In genomic region chr20:47338131-47338628, GRCh38 we compare ENCODE assay signal across 17 cellular contexts. TPM values are rescaled to one million over a fixed set of nuclear protein-coding genes. Genes with fewer than 3 reads are reported as not detected.
DNase-seq lines count a peak whose midpoint lies in the region; ATAC-seq, FAIRE-seq and TF ChIP-seq lines count a peak whose summit lies in the region.
"Had no signal": no experiment of that assay in that cellular context is flagged by ENCODE, and none has a peak within 500 bp of the region (broad histone marks: within the 10 kb centered on the region; RNA-seq: fewer than 3 reads in every experiment).

No MANE protein-coding gene starts in this region.

- H4K20me1 ChIP-seq in OCI-LY1 (ENCODE audit: insufficient read depth, low read length) (no peaks in the 10 kb centered on the region), HepG2 (ENCODE audit: insufficient read depth, low read length) (peaks cover 89% of the 10 kb centered on the region)

- POLR2A ChIA-PET in HepG2 (lab: Yijun Ruan, JAX), result interaction anchor here (0.9 to 23.7 kb wide), 4 partner anchors 9 to 20 kb away, joined by 3 to 624 read pairs (median 5); partner anchors contain the start of gene ZMYND8

- TF ChIP-seq EP300 in esophagus muscularis mucosa (IDR thresholded peaks at IDR 0.05) (no peak), HepG2 (IDR thresholded peaks at IDR 0.05; ENCODE audit: low read depth in 2 of 2, low read length in 2 of 2) (no peak), HepG2 (CRISPR knock-in tag; IDR thresholded peaks at IDR 0.05; ENCODE audit: borderline replicate concordance) (no peak)

- TSS peak; percentile 13 for BruUV-seq in HepG2 (replicated peaks; lab: Mats Ljungman, UMichigan)

- H2AFZ ChIP-seq in OCI-LY1 (ENCODE audit: low read length) (no peak overlapping the region), HepG2 (ENCODE audit: low read length) (no peak overlapping the region)

- intact Hi-C loops in esophagus muscularis mucosa (cut with DNase I), result no loop called here
- intact Hi-C loops in HepG2 (cut with micrococcal nuclease; ENCODE audit: unreplicated experiment), result no loop called here

- H3K79me2 ChIP-seq in OCI-LY1 (ENCODE audit: insufficient read depth, low read length) (peaks cover 91% of the 10 kb centered on the region), HepG2 (ENCODE audit: insufficient read depth, low read length) (peaks cover 97% of the 10 kb centered on the region)

- in situ Hi-C loops in HepG2 (cut with HindIII; ENCODE audit: extremely low pct_ligation_motif_present, low pct_unique_long_range_greater_than_20kb), result no loop called here

- no peak for TF ChIP-seq POLR2A in esophagus muscularis mucosa (IDR thresholded peaks at IDR 0.05; ENCODE audit: low read depth)
- TF ChIP-seq POLR2A in HepG2 (IDR thresholded peaks at IDR 0.05; ENCODE audit: insufficient read depth in 1 of 2, low read depth in 2 of 2, low read length in 2 of 2), result no peak

- H3K9me3 ChIP-seq in OCI-LY1 (ENCODE audit: low read length) (no peaks in the 10 kb centered on the region), esophagus muscularis mucosa (no peaks in the 10 kb centered on the region), HepG2 (ENCODE audit: low read length) (no peaks in the 10 kb centered on the region), stomach smooth muscle (ENCODE audit: control insufficient read depth in 2 of 2, low read length in 2 of 2) (no peaks in the 10 kb centered on the region)
- H3K9me3 ChIP-seq: lower lobe of right lung had no signal

- ATAC-seq in HepG2, result peak; percentile 25
- no peak for ATAC-seq in HG03457 (IDR thresholded peaks at IDR 0.05; ENCODE audit: unreplicated experiment)
- ATAC-seq: activated naive CD4-positive, alpha-beta T cell treated with anti-CD3 and anti-CD28 coated beads, Interleukin-2, amount 50 U/mL, for 72 hours; effector memory CD8-positive, alpha-beta T cell; lower lobe of right lung had no signal

- H3K27ac ChIP-seq in OCI-LY1 (ENCODE audit: low read depth, low read length, poor library complexity, severe bottlenecking), result peak overlapping the region; percentile 4
- peak overlapping the region; percentile 59 to 99 (median 94) for H3K27ac ChIP-seq in esophagus muscularis mucosa (replicated peaks in 1 of 4)
- H3K27ac ChIP-seq in HepG2 (ENCODE audit: extremely low read length, insufficient read depth, low read length), result peak overlapping the region; percentile 32
- peak overlapping the region; percentile 55 for H3K27ac ChIP-seq in stomach smooth muscle (ENCODE audit: low read length)
- H3K27ac ChIP-seq: lower lobe of right lung had no signal

- TF ChIP-seq RAD21 in HepG2 (CRISPR knock-in tag; IDR thresholded peaks at IDR 0.05), result no peak

- no peak for FAIRE-seq in HepG2 (lab: Jason Lieb, UNC)

- CTCF ChIA-PET in HepG2 (lab: Yijun Ruan, JAX; ENCODE audit: low intra/inter-chr PET ratio, low total read pairs), result no interaction called here

- H3K4me1 ChIP-seq in OCI-LY1 (ENCODE audit: insufficient read depth, low read length, severe bottlenecking), result peaks cover 60% of the 10 kb centered on the region
- H3K4me1 ChIP-seq in esophagus muscularis mucosa, result peaks cover 69 to 94% (median 90%) of the 10 kb centered on the region in 4 donors
- H3K4me1 ChIP-seq in HepG2 (ENCODE audit: insufficient read depth, low read length), result peaks cover 97% of the 10 kb centered on the region
- H3K4me1 ChIP-seq in stomach smooth muscle (ENCODE audit: control insufficient read depth, insufficient read depth, low read length), result peaks cover 35% of the 10 kb centered on the region

- no peak for DNase-seq in esophagus muscularis mucosa (ENCODE audit: extremely low spot score)
- DNase-seq in HepG2 (ENCODE audit: low spot score), result no peak
- no peak for DNase-seq in activated CD4-positive, alpha-beta T cell treated with anti-CD3 and anti-CD28 coated beads for 1 hour
- no peak for DNase-seq in activated T-cell treated with anti-CD3 and anti-CD28 coated beads, Interleukin-2, amount 50 U/mL, for 1 hour
- no peak for DNase-seq in RKO (ENCODE audit: low spot score)
- DNase-seq: activated CD4-positive, alpha-beta T cell treated with anti-CD3 and anti-CD28 coated beads, Interleukin-2, amount 10 ng/mL, durations not matched to agents 24 days and 14 days; activated T-cell treated with anti-CD3 and anti-CD28 coated beads for 4 hours; effector memory CD8-positive, alpha-beta T cell; lower lobe of right lung; naive B cell; NCI-H187; NCI-H446 treated with DMSO at 0.1 percent for 48 hours; T1000 had no signal

- TF ChIP-seq CTCF in OCI-LY1 (IDR thresholded peaks at IDR 0.05; ENCODE audit: low read length) (no peak), esophagus muscularis mucosa (IDR thresholded peaks at IDR 0.05) (no peak), HepG2 (CRISPR knock-in tag; IDR thresholded peaks at IDR 0.05) (no peak)

- no peaks in the 10 kb centered on the region for H3F3A ChIP-seq in OCI-LY1 (ENCODE audit: insufficient read depth, low read length)

- WGBS in esophagus muscularis mucosa, result 82% methylated on average over 11 of the region's 11 CpGs
- 53% methylated on average over 11 of the region's 11 CpGs for WGBS in HepG2 (ENCODE audit: low lambda C conversion rate)

- H3K4me3 ChIP-seq in OCI-LY1 (ENCODE audit: low read depth, low read length, poor library complexity, severe bottlenecking) (no peak overlapping the region), esophagus muscularis mucosa (no peak overlapping the region), HepG2 (replicated peaks in 1 of 3; ENCODE audit: insufficient read depth in 1 of 3, low read depth in 2 of 3, low read length in 3 of 3) (no peak overlapping the region), stomach smooth muscle (ENCODE audit: low read length in 2 of 2) (no peak overlapping the region)
- H3K4me3 ChIP-seq: lower lobe of right lung had no signal

- peak overlapping the region; percentile 34; the same call in 1 of the 2 replicates for H3K4me2 ChIP-seq in OCI-LY1 (ENCODE audit: low read length)
- 0 out of 2 replicates have a peak overlapping the region, but pooled peaks have one; percentile 0 for H3K4me2 ChIP-seq in HepG2 (ENCODE audit: low read depth, low read length)

- H3K9ac ChIP-seq in OCI-LY1 (ENCODE audit: low read length) (no peak overlapping the region), HepG2 (ENCODE audit: insufficient read depth, low read depth, low read length) (0 out of 2 replicates have a peak overlapping the region, but pooled peaks have one; percentile 0), stomach smooth muscle (ENCODE audit: low read length in 2 of 2) (no peak overlapping the region)

- no peaks in the 10 kb centered on the region for H3K27me3 ChIP-seq in OCI-LY1 (ENCODE audit: insufficient read depth, low read length)
- H3K27me3 ChIP-seq in esophagus muscularis mucosa, result no peaks in the 10 kb centered on the region
- H3K27me3 ChIP-seq in HepG2 (ENCODE audit: control insufficient read depth in 1 of 2, insufficient read depth in 2 of 2, low read length in 2 of 2), result no peaks in the 10 kb centered on the region
- no peaks in the 10 kb centered on the region for H3K27me3 ChIP-seq in stomach smooth muscle (ENCODE audit: control insufficient read depth in 1 of 2, insufficient read depth in 2 of 2, low read length in 2 of 2)

- no peaks in the 10 kb centered on the region for H3K9me2 ChIP-seq in OCI-LY1 (ENCODE audit: low read depth, low read length)

- peaks cover 73% of the 10 kb centered on the region for H3K36me3 ChIP-seq in OCI-LY1 (ENCODE audit: insufficient read depth, low read length)
- peaks cover 0 to 18% (median 0%) of the 10 kb centered on the region in 4 donors for H3K36me3 ChIP-seq in esophagus muscularis mucosa
- peaks cover 36 to 59% of the 10 kb centered on the region in 2 experiments for H3K36me3 ChIP-seq in HepG2 (replicated peaks in 1 of 2; ENCODE audit: control insufficient read depth in 1 of 2, insufficient read depth in 2 of 2, low read length in 2 of 2)
- peaks cover 0 to 4% of the 10 kb centered on the region in 2 donors for H3K36me3 ChIP-seq in stomach smooth muscle (ENCODE audit: control insufficient read depth in 2 of 2, insufficient read depth in 2 of 2, low read length in 2 of 2)

TF ChIP-seq in HepG2, 621 proteins besides CTCF, POLR2A, EP300 and RAD21 (continues in another document):
- 0 out of 2 replicates have a peak, but pooled peaks have one; percentile 51 for TF ChIP-seq ZNF274 (CRISPR knock-in tag; IDR thresholded peaks at IDR 0.05)
- peak; percentile 23; the same call in 1 of the 2 replicates for TF ChIP-seq ZNF598 (CRISPR knock-in tag; IDR thresholded peaks at IDR 0.05; ENCODE audit: borderline replicate concordance)
- TF ChIP-seq ZFX (CRISPR knock-in tag; IDR thresholded peaks at IDR 0.05; ENCODE audit: low read depth), result peak; percentile 36; the same call in 1 of the 2 replicates

RNA-seq across cellular contexts. Expression of gene ZMYND8, which starts 18.3 kb away (rescaled TPM):
- total RNA-seq in esophagus muscularis mucosa (10 to 100 TPM; 44.6 to 78.6 (median 65.8) TPM), HepG2 (2016; rRNA removed; fragmentation: Illumina TruSeq; extraction: Trizol) (53.9 and 71.9 TPM in 2 replicates)
- total RNA-seq in HepG2 (2016; cell fraction: cytosol; rRNA removed; fragmentation: Illumina TruSeq; extraction: Trizol; ENCODE audit: low read depth), result 45.3 and 50.7 TPM in 2 replicates
- 54.7 and 64.5 TPM in 2 replicates for total RNA-seq in HepG2 (2016; cell fraction: insoluble cytoplasmic fraction; rRNA removed; fragmentation: Illumina TruSeq; extraction: Trizol)
- total RNA-seq in HepG2 (2016; cell fraction: membrane; rRNA removed; fragmentation: Illumina TruSeq; extraction: Trizol), result 30.6 and 34.0 TPM in 2 replicates
- total RNA-seq in HepG2 (2016; cell fraction: nucleus; rRNA removed; fragmentation: Illumina TruSeq; extraction: Trizol), result 90.9 and 106 TPM in 2 replicates
- 81.4 and 84.7 TPM in 2 replicates for polyA plus RNA-seq in HepG2 (2011; rRNA removed)
- 41.2 and 45.2 TPM in 2 replicates for polyA plus RNA-seq in HepG2 (2011; cell fraction: cytosol; rRNA removed)
- polyA plus RNA-seq in HepG2 (2011; cell fraction: nucleus; rRNA removed), result 139 and 149 TPM in 2 replicates
- 50.4 and 60.2 TPM in 2 replicates for polyA plus RNA-seq in HepG2 (2012)
- 1.9 and 2.5 TPM in 2 replicates for polyA plus RNA-seq in HepG2 (2016; cell fraction: cytosol; fragmentation: Illumina TruSeq; extraction: Trizol; ENCODE audit: low read depth)
- 42.7 and 55.7 TPM in 2 replicates for polyA plus RNA-seq in HepG2 (2016; cell fraction: insoluble cytoplasmic fraction; fragmentation: Illumina TruSeq; extraction: Trizol; ENCODE audit: low read depth)
- polyA plus RNA-seq in HepG2 (2016; cell fraction: membrane; fragmentation: Illumina TruSeq; extraction: Trizol; ENCODE audit: low read depth), result 7.9 and 9.1 TPM in 2 replicates
- polyA plus RNA-seq in HepG2 (2016; cell fraction: nucleus; fragmentation: Illumina TruSeq; extraction: Trizol; ENCODE audit: insufficient read depth, low read depth), result 103 and 106 TPM in 2 replicates
- 14.1 and 79.4 TPM in 2 replicates for polyA minus RNA-seq in HepG2 (2011; rRNA and poly(A)+ RNA removed; ENCODE audit: low replicate concordance)
- 66.7 and 69.5 TPM in 2 replicates for polyA minus RNA-seq in HepG2 (2011; cell fraction: cytosol; rRNA and poly(A)+ RNA removed)
- 190 and 220 TPM in 2 replicates for polyA minus RNA-seq in HepG2 (2011; cell fraction: nucleus; rRNA and poly(A)+ RNA removed)

Comparison
In these comparisons a context has a peak if more than half of its experiments do, and no peak if none do; other contexts are left out.
1. H3K27ac ChIP-seq: peak in every context shown above with its lines; median percentile 94 in esophagus muscularis mucosa; 55 in stomach smooth muscle; 32 in HepG2; 4 in OCI-LY1.